7 cellular contexts compared by ENCODE assay signal in genomic region chr19:36604656-36605100, GRCh38. TPM values are rescaled to one million over a fixed set of nuclear protein-coding genes. Genes with fewer than 3 reads are reported as not detected.
DNase-seq lines count a peak whose midpoint lies in the region; ATAC-seq, FAIRE-seq and TF ChIP-seq lines count a peak whose summit lies in the region.

No MANE protein-coding gene starts in this region.

- no peak for FAIRE-seq in pancreas (lab: Jason Lieb, UNC)

- H3K36me3 ChIP-seq in RWPE2 (ENCODE audit: low read depth) (no peaks in the 10 kb centered on the region), pancreas (no peaks in the 10 kb centered on the region), tibial nerve (peaks cover 0 to 32% (median 0%) of the 10 kb centered on the region in 3 donors)

- no peaks in the 10 kb centered on the region for H3K27me3 ChIP-seq in RWPE2 (ENCODE audit: insufficient read depth, poor library complexity, severe bottlenecking)
- H3K27me3 ChIP-seq in pancreas = no peaks in the 10 kb centered on the region
- H3K27me3 ChIP-seq in tibial nerve = no peaks in the 10 kb centered on the region

- H3K27ac ChIP-seq in RWPE2 (ENCODE audit: poor library complexity, severe bottlenecking) = no peak overlapping the region
- peak overlapping the region; percentile 42 to 71 (median 64) for H3K27ac ChIP-seq in pancreas
- peak overlapping the region; percentile 41 to 87 (median 80) for H3K27ac ChIP-seq in tibial nerve

- no peaks in the 10 kb centered on the region for H3K4me1 ChIP-seq in RWPE2 (ENCODE audit: insufficient read depth, poor library complexity, severe bottlenecking)
- no peaks in the 10 kb centered on the region for H3K4me1 ChIP-seq in pancreas
- H3K4me1 ChIP-seq in tibial nerve = peaks cover 0 to 20% (median 6%) of the 10 kb centered on the region in 4 donors

- no peak for DNase-seq in RWPE2 (ENCODE audit: low spot score)
- DNase-seq in activated naive CD4-positive, alpha-beta T cell (lab: John Stamatoyannopoulos, UW) = peak; percentile 63 to 81 (median 67)
- DNase-seq in Right ventricle myocardium superior = peak; percentile 84
- peak; percentile 44 to 77 (median 52) for DNase-seq in pancreas
- DNase-seq in tibial nerve (ENCODE audit: low spot score in 2 of 2) = peak in 1 of 2 donors; percentile 9

- H3K9me3 ChIP-seq in RWPE2 (ENCODE audit: severe bottlenecking) (no peaks in the 10 kb centered on the region), pancreas (no peaks in the 10 kb centered on the region), tibial nerve (peaks cover 0 to 26% (median 2%) of the 10 kb centered on the region in 4 donors)

- ATAC-seq in GM18867 (IDR thresholded peaks at IDR 0.05; ENCODE audit: unreplicated experiment) (peak; percentile 77), HG03108 (IDR thresholded peaks at IDR 0.05; ENCODE audit: unreplicated experiment) (peak; percentile 71), RWPE2 (ENCODE audit: low read depth) (peak; percentile 70), Right ventricle myocardium superior (ENCODE audit: poor library complexity) (peak; percentile 91), pancreas (peak; percentile 76 to 94 (median 87))

- H3K4me3 ChIP-seq in RWPE2 (ENCODE audit: severe bottlenecking) (peak overlapping the region; percentile 59), pancreas (peak overlapping the region; percentile 36 to 75 (median 52)), tibial nerve (peak overlapping the region; percentile 39 to 80 (median 63))

- 1% methylated on average over 20 to 21 of the region's 21 CpGs for WGBS in pancreas, 2 donors
- WGBS in tibial nerve, 2 donors = 0 to 1% methylated on average over 12 to 15 of the region's 21 CpGs

- TF ChIP-seq POLR2A in tibial nerve (IDR thresholded peaks at IDR 0.05) = no peak

- TF ChIP-seq EP300 in tibial nerve (IDR thresholded peaks at IDR 0.05) = no peak

- intact Hi-C loops in Right ventricle myocardium superior (cut with DNase I) = no loop called here
- intact Hi-C loops in pancreas (cut with DNase I) = no loop called here

- TF ChIP-seq CTCF in RWPE2 (IDR thresholded peaks at IDR 0.05; ENCODE audit: poor library complexity, severe bottlenecking) = no peak
- no peak for TF ChIP-seq CTCF in pancreas (IDR thresholded peaks at IDR 0.05)
- no peak for TF ChIP-seq CTCF in tibial nerve (IDR thresholded peaks at IDR 0.05)

RNA-seq across cellular contexts. Expression of gene ZNF382, which starts 0.4 kb away (rescaled TPM):
- total RNA-seq in Right ventricle myocardium superior = 19.1 TPM
- total RNA-seq in pancreas = 1 to 10 TPM; 1.8 to 5.4 (median 2.1) TPM
- 1 to 10 TPM; 1.3 to 2.2 TPM for polyA plus RNA-seq in pancreas
- 10 to 100 TPM in 1 of 4 donors, 1 to 10 TPM in 3; 6.9 to 10.1 (median 9.4) TPM for total RNA-seq in tibial nerve

RNA-seq across cellular contexts. Expression of gene ZNF529, which starts 31.6 kb away (rescaled TPM):
- 13.4 TPM for total RNA-seq in Right ventricle myocardium superior
- 1 to 10 TPM; 2.3 to 7.0 (median 3.7) TPM for total RNA-seq in pancreas
- 1 to 10 TPM; 2.5 to 5.3 TPM for polyA plus RNA-seq in pancreas
- 10 to 100 TPM; 11.0 to 15.9 (median 13.1) TPM for total RNA-seq in tibial nerve
